In the genomic region with DNA sequence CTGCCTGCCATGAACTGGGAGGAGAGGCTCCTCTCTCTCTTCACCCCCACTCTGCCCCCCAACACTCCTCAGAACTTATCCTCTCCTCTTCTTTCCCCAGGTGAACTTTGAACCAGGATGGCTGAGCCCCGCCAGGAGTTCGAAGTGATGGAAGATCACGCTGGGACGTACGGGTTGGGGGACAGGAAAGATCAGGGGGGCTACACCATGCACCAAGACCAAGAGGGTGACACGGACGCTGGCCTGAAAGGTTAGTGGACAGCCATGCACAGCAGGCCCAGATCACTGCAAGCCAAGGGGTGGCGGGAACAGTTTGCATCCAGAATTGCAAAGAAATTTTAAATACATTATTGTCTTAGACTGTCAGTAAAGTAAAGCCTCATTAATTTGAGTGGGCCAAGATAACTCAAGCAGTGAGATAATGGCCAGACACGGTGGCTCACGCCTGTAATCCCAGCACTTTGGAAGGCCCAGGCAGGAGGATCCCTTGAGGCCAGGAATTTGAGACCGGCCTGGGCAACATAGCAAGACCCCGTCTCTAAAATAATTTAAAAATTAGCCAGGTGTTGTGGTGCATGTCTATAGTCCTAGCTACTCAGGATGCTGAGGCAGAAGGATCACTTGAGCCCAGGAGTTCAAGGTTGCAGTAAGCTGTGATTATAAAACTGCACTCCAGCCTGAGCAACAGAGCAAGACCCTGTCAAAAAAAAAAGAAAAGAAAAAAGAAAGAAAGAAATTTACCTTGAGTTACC, we compare ENCODE assay signal across 3 cellular contexts.
TF ChIP-seq lines count a peak whose summit lies in the region.

No MANE protein-coding gene starts in this region.

TF ChIP-seq in HEK293, 187 proteins besides CTCF, POLR2A, EP300 and RAD21:
- TF ChIP-seq ZNF121 (tag by site-specific recombination; IDR thresholded peaks at IDR 0.05) (peak; percentile 74), ZNF23 (tag by site-specific recombination; IDR thresholded peaks at IDR 0.05; ENCODE audit: borderline replicate concordance) (no peak)
- TF ChIP-seq, protein P1, sequence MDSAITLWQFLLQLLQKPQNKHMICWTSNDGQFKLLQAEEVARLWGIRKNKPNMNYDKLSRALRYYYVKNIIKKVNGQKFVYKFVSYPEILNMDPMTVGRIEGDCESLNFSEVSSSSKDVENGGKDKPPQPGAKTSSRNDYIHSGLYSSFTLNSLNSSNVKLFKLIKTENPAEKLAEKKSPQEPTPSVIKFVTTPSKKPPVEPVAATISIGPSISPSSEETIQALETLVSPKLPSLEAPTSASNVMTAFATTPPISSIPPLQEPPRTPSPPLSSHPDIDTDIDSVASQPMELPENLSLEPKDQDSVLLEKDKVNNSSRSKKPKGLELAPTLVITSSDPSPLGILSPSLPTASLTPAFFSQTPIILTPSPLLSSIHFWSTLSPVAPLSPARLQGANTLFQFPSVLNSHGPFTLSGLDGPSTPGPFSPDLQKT (IDR thresholded peaks at IDR 0.05; ENCODE audit: borderline replicate concordance, low read depth, low read length), result no peak
TF ChIP-seq in HEK293: peak in this region for 1.

TF ChIP-seq in K562, 482 proteins besides CTCF, POLR2A, EP300 and RAD21:
- TF ChIP-seq KLF6 (CRISPR knock-in tag; IDR thresholded peaks at IDR 0.05; ENCODE audit: borderline replicate concordance), result no peak
- TF ChIP-seq POLR2G (IDR thresholded peaks at IDR 0.05; ENCODE audit: low read depth, low read length), result no peak
- no peak for TF ChIP-seq MTF1 (CRISPR knock-in tag; IDR thresholded peaks at IDR 0.05; ENCODE audit: borderline replicate concordance)
- peak; percentile 50 for TF ChIP-seq ZNF121 (CRISPR knock-in tag; conservative IDR thresholded peaks at IDR 0.05)
- TF ChIP-seq, protein P2, sequence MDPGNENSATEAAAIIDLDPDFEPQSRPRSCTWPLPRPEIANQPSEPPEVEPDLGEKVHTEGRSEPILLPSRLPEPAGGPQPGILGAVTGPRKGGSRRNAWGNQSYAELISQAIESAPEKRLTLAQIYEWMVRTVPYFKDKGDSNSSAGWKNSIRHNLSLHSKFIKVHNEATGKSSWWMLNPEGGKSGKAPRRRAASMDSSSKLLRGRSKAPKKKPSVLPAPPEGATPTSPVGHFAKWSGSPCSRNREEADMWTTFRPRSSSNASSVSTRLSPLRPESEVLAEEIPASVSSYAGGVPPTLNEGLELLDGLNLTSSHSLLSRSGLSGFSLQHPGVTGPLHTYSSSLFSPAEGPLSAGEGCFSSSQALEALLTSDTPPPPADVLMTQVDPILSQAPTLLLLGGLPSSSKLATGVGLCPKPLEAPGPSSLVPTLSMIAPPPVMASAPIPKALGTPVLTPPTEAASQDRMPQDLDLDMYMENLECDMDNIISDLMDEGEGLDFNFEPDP (CRISPR knock-in tag; IDR thresholded peaks at IDR 0.05), result no peak

TF ChIP-seq in H1, 55 proteins besides CTCF, POLR2A, EP300 and RAD21:
- TF ChIP-seq ASH2L (IDR thresholded peaks at IDR 0.05; ENCODE audit: low read length) (no peak), SP4 (IDR thresholded peaks at IDR 0.05; ENCODE audit: low read length) (no peak), KDM4A (IDR thresholded peaks at IDR 0.05; ENCODE audit: low read depth, low read length, severe bottlenecking) (no peak), PHF8 (conservative IDR thresholded peaks at IDR 0.05; ENCODE audit: low read depth, low read length) (no peak), RFX5 (IDR thresholded peaks at IDR 0.05; ENCODE audit: borderline replicate concordance, low read depth, low read length) (no peak), NRF1 (IDR thresholded peaks at IDR 0.05; ENCODE audit: low read depth, low read length) (no peak), RXRA (IDR thresholded peaks at IDR 0.05; ENCODE audit: insufficient read depth, low read depth, low read length) (no peak), CHD2 (IDR thresholded peaks at IDR 0.05; ENCODE audit: low read length) (no peak), GTF2F1 (IDR thresholded peaks at IDR 0.05; ENCODE audit: borderline replicate concordance, low read depth, low read length) (no peak), BACH1 (IDR thresholded peaks at IDR 0.05; ENCODE audit: low read length) (no peak), CTBP2 (IDR thresholded peaks at IDR 0.05; ENCODE audit: borderline replicate concordance, insufficient read depth, insufficient read length, low read length) (no peak), YY1 (IDR thresholded peaks at IDR 0.05; ENCODE audit: low read depth, low read length) (no peak), RNF2 (IDR thresholded peaks at IDR 0.05; ENCODE audit: borderline replicate concordance, low read depth, low read length, missing control alignments, poor library complexity, severe bottlenecking) (no peak), SUZ12 (IDR thresholded peaks at IDR 0.05; ENCODE audit: low read length) (no peak), EZH2 (IDR thresholded peaks at IDR 0.05; ENCODE audit: low read depth, low read length, severe bottlenecking) (no peak), HDAC2 (IDR thresholded peaks at IDR 0.05; ENCODE audit: borderline replicate concordance in 1 of 2, low read depth in 2 of 2, low read length in 2 of 2) (no peak)
- TF ChIP-seq, protein P3, sequence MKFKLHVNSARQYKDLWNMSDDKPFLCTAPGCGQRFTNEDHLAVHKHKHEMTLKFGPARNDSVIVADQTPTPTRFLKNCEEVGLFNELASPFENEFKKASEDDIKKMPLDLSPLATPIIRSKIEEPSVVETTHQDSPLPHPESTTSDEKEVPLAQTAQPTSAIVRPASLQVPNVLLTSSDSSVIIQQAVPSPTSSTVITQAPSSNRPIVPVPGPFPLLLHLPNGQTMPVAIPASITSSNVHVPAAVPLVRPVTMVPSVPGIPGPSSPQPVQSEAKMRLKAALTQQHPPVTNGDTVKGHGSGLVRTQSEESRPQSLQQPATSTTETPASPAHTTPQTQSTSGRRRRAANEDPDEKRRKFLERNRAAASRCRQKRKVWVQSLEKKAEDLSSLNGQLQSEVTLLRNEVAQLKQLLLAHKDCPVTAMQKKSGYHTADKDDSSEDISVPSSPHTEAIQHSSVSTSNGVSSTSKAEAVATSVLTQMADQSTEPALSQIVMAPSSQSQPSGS (IDR thresholded peaks at IDR 0.05; ENCODE audit: low read length), result no peak
- TF ChIP-seq, protein P4, sequence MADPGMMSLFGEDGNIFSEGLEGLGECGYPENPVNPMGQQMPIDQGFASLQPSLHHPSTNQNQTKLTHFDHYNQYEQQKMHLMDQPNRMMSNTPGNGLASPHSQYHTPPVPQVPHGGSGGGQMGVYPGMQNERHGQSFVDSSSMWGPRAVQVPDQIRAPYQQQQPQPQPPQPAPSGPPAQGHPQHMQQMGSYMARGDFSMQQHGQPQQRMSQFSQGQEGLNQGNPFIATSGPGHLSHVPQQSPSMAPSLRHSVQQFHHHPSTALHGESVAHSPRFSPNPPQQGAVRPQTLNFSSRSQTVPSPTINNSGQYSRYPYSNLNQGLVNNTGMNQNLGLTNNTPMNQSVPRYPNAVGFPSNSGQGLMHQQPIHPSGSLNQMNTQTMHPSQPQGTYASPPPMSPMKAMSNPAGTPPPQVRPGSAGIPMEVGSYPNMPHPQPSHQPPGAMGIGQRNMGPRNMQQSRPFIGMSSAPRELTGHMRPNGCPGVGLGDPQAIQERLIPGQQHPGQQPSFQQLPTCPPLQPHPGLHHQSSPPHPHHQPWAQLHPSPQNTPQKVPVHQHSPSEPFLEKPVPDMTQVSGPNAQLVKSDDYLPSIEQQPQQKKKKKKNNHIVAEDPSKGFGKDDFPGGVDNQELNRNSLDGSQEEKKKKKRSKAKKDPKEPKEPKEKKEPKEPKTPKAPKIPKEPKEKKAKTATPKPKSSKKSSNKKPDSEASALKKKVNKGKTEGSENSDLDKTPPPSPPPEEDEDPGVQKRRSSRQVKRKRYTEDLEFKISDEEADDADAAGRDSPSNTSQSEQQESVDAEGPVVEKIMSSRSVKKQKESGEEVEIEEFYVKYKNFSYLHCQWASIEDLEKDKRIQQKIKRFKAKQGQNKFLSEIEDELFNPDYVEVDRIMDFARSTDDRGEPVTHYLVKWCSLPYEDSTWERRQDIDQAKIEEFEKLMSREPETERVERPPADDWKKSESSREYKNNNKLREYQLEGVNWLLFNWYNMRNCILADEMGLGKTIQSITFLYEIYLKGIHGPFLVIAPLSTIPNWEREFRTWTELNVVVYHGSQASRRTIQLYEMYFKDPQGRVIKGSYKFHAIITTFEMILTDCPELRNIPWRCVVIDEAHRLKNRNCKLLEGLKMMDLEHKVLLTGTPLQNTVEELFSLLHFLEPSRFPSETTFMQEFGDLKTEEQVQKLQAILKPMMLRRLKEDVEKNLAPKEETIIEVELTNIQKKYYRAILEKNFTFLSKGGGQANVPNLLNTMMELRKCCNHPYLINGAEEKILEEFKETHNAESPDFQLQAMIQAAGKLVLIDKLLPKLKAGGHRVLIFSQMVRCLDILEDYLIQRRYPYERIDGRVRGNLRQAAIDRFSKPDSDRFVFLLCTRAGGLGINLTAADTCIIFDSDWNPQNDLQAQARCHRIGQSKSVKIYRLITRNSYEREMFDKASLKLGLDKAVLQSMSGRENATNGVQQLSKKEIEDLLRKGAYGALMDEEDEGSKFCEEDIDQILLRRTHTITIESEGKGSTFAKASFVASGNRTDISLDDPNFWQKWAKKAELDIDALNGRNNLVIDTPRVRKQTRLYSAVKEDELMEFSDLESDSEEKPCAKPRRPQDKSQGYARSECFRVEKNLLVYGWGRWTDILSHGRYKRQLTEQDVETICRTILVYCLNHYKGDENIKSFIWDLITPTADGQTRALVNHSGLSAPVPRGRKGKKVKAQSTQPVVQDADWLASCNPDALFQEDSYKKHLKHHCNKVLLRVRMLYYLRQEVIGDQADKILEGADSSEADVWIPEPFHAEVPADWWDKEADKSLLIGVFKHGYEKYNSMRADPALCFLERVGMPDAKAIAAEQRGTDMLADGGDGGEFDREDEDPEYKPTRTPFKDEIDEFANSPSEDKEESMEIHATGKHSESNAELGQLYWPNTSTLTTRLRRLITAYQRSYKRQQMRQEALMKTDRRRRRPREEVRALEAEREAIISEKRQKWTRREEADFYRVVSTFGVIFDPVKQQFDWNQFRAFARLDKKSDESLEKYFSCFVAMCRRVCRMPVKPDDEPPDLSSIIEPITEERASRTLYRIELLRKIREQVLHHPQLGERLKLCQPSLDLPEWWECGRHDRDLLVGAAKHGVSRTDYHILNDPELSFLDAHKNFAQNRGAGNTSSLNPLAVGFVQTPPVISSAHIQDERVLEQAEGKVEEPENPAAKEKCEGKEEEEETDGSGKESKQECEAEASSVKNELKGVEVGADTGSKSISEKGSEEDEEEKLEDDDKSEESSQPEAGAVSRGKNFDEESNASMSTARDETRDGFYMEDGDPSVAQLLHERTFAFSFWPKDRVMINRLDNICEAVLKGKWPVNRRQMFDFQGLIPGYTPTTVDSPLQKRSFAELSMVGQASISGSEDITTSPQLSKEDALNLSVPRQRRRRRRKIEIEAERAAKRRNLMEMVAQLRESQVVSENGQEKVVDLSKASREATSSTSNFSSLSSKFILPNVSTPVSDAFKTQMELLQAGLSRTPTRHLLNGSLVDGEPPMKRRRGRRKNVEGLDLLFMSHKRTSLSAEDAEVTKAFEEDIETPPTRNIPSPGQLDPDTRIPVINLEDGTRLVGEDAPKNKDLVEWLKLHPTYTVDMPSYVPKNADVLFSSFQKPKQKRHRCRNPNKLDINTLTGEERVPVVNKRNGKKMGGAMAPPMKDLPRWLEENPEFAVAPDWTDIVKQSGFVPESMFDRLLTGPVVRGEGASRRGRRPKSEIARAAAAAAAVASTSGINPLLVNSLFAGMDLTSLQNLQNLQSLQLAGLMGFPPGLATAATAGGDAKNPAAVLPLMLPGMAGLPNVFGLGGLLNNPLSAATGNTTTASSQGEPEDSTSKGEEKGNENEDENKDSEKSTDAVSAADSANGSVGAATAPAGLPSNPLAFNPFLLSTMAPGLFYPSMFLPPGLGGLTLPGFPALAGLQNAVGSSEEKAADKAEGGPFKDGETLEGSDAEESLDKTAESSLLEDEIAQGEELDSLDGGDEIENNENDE (IDR thresholded peaks at IDR 0.05; ENCODE audit: insufficient replicate concordance, low read length), result no peak
- TF ChIP-seq, protein P5, sequence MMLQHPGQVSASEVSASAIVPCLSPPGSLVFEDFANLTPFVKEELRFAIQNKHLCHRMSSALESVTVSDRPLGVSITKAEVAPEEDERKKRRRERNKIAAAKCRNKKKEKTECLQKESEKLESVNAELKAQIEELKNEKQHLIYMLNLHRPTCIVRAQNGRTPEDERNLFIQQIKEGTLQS (IDR thresholded peaks at IDR 0.05; ENCODE audit: insufficient read depth, low read depth, low read length), result no peak
